1 cellular context compared by ENCODE assay signal in the genomic region with DNA sequence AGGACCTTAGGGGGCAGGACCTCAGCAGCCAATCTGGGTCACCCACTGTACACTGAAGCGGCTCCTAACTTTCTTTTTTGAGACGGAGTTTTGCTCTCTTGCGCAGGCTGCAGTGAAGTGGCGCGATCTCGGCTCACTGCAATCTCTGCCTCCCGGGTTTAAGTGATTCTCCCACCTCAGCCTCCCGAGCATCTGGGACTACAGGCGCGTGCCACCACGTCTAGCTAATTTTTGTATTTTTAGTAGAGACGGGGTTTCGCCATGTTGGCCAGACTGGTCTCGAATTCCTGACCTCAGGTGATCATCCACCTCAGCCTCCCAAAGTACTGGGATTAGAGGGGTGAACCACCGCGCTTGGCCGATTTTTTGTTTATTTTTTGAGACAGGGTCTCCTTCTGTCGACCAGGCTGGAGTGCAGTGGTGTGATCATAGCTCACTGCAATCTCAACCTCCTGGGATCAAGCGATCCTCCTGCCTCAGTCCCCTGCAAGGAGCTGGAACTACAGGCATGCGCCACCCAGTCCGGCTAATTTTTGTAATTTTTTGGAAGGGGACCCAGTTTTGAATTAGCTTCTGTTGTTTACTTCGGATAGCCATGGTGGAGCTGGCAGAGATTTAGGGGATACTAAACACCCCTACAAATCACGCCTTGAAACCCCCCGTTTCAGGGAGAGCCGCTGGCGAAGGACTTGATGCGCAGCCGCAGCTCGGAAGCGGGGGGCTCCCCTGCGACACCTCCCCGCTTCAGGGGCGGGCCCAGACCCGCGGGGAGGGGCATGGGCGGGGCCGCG.
TF ChIP-seq lines count a peak whose summit lies in the region.

No MANE protein-coding gene starts in this region.

TF ChIP-seq in HCT116, 20 proteins besides CTCF, POLR2A, EP300 and RAD21 (continued from another document):
- TF ChIP-seq, protein P1, sequence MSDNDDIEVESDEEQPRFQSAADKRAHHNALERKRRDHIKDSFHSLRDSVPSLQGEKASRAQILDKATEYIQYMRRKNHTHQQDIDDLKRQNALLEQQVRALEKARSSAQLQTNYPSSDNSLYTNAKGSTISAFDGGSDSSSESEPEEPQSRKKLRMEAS (IDR thresholded peaks at IDR 0.05): no peak
- TF ChIP-seq TCF7L2 (IDR thresholded peaks at IDR 0.05; ENCODE audit: borderline replicate concordance, extremely low read depth, insufficient read depth, insufficient read length) (no peak), CEBPB (IDR thresholded peaks at IDR 0.05; ENCODE audit: low read depth) (no peak), ZFX (IDR thresholded peaks at IDR 0.05) (no peak)
